27 cellular contexts compared by ENCODE assay signal in genomic region chr5:78536797-78537196, GRCh38.
"Had no signal": no experiment of that assay in that cellular context is flagged by ENCODE, and none has a peak within 500 bp of the region (broad histone marks: within the 10 kb centered on the region; RNA-seq: fewer than 3 reads in every experiment).

No MANE protein-coding gene starts in this region.

- DNase-seq: cortex of kidney; dorsolateral prefrontal cortex; effector CD4-positive, alpha-beta T cell; foreskin fibroblast; gastrocnemius medialis; head of caudate nucleus; kidney; mucosa of descending colon; naive B cell; nucleus accumbens; spleen; stimulated activated CD4-positive, alpha-beta T cell treated with anti-CD3 and anti-CD28 coated beads, Interleukin-4, amount 100 ng/mL, for 4 hours; stimulated activated naive CD8-positive, alpha-beta T cell treated with anti-CD3 and anti-CD28 coated beads, Interleukin-15, Interleukin-2, amounts not matched to agents 100 U/mL and 50 U/mL, for 24 hours; upper lobe of left lung had no signal

- H3K4me3 ChIP-seq: dorsolateral prefrontal cortex, gastrocnemius medialis, hepatocyte, lung, mucosa of descending colon, prostate gland, right atrium auricular region, spleen, thoracic aorta, tibial nerve, upper lobe of left lung had no signal

- H3K4me3 Mint-ChIP-seq: memory B cell; mesothelial cell of epicardium; naive B cell; natural killer cell treated with Interleukin-12 subunit alpha and Interleukin-12 subunit beta and Interleukin-15 and Interleukin-18, amount 100 ng/mL, for 72 hours; stimulated activated memory B cell treated with anti-CD40 and anti-IgM and Interleukin-4, amounts not matched to agents 10 μg/mL and 1 μg/mL and 100 μg/mL, for 72 hours had no signal

- ATAC-seq: esophagus mucosa; gastrocnemius medialis; left lobe of liver; mucosa of descending colon; natural killer cell treated with Interleukin-12 subunit alpha and Interleukin-12 subunit beta and Interleukin-15 and Interleukin-18, amount 100 ng/mL, for 72 hours; sciatic nerve; stimulated activated memory B cell treated with anti-CD40 and anti-IgM and Interleukin-4, amounts not matched to agents 10 μg/mL and 1 μg/mL and 100 μg/mL, for 72 hours; stimulated activated naive CD8-positive, alpha-beta T cell treated with anti-CD3 and anti-CD28 coated beads, Interleukin-15, Interleukin-2, amounts not matched to agents 100 U/mL and 50 U/mL, for 24 hours had no signal

- H3K9me3 Mint-ChIP-seq: memory B cell; mesothelial cell of epicardium; naive B cell; natural killer cell treated with Interleukin-12 subunit alpha and Interleukin-12 subunit beta and Interleukin-15 and Interleukin-18, amount 100 ng/mL, for 72 hours; stimulated activated memory B cell treated with anti-CD40 and anti-IgM and Interleukin-4, amounts not matched to agents 10 μg/mL and 1 μg/mL and 100 μg/mL, for 72 hours had no signal

- H3K36me3 Mint-ChIP-seq: memory B cell; mesothelial cell of epicardium; naive B cell; natural killer cell treated with Interleukin-12 subunit alpha and Interleukin-12 subunit beta and Interleukin-15 and Interleukin-18, amount 100 ng/mL, for 72 hours; stimulated activated memory B cell treated with anti-CD40 and anti-IgM and Interleukin-4, amounts not matched to agents 10 μg/mL and 1 μg/mL and 100 μg/mL, for 72 hours had no signal

- H3K36me3 ChIP-seq: gastrocnemius medialis, prostate gland, right atrium auricular region, spleen, thoracic aorta, tibial nerve, upper lobe of left lung had no signal

- H3K4me1 ChIP-seq: gastrocnemius medialis, prostate gland had no signal

- H3K27ac ChIP-seq: gastrocnemius medialis, hepatocyte, prostate gland, right atrium auricular region, spleen, upper lobe of left lung had no signal

- H3K27me3 ChIP-seq: dorsolateral prefrontal cortex, gastrocnemius medialis, hepatocyte, right atrium auricular region, spleen, tibial nerve, upper lobe of left lung had no signal

- H3K27ac Mint-ChIP-seq: mesothelial cell of epicardium; naive B cell; natural killer cell treated with Interleukin-12 subunit alpha and Interleukin-12 subunit beta and Interleukin-15 and Interleukin-18, amount 100 ng/mL, for 72 hours; stimulated activated memory B cell treated with anti-CD40 and anti-IgM and Interleukin-4, amounts not matched to agents 10 μg/mL and 1 μg/mL and 100 μg/mL, for 72 hours had no signal

- H3K9me3 ChIP-seq: gastrocnemius medialis, mucosa of descending colon, prostate gland, right atrium auricular region, spleen, thoracic aorta, tibial nerve, upper lobe of left lung had no signal

- H3K27me3 Mint-ChIP-seq: memory B cell; naive B cell; stimulated activated memory B cell treated with anti-CD40 and anti-IgM and Interleukin-4, amounts not matched to agents 10 μg/mL and 1 μg/mL and 100 μg/mL, for 72 hours had no signal
